1 cellular context compared by ENCODE assay signal in genomic region chr14:101808020-101808641, GRCh38.
TF ChIP-seq lines count a peak whose summit lies in the region.

No MANE protein-coding gene starts in this region.

TF ChIP-seq in K562, 482 proteins besides CTCF, POLR2A, EP300 and RAD21 (continued from another document and continues in another):
- TF ChIP-seq, protein P1, sequence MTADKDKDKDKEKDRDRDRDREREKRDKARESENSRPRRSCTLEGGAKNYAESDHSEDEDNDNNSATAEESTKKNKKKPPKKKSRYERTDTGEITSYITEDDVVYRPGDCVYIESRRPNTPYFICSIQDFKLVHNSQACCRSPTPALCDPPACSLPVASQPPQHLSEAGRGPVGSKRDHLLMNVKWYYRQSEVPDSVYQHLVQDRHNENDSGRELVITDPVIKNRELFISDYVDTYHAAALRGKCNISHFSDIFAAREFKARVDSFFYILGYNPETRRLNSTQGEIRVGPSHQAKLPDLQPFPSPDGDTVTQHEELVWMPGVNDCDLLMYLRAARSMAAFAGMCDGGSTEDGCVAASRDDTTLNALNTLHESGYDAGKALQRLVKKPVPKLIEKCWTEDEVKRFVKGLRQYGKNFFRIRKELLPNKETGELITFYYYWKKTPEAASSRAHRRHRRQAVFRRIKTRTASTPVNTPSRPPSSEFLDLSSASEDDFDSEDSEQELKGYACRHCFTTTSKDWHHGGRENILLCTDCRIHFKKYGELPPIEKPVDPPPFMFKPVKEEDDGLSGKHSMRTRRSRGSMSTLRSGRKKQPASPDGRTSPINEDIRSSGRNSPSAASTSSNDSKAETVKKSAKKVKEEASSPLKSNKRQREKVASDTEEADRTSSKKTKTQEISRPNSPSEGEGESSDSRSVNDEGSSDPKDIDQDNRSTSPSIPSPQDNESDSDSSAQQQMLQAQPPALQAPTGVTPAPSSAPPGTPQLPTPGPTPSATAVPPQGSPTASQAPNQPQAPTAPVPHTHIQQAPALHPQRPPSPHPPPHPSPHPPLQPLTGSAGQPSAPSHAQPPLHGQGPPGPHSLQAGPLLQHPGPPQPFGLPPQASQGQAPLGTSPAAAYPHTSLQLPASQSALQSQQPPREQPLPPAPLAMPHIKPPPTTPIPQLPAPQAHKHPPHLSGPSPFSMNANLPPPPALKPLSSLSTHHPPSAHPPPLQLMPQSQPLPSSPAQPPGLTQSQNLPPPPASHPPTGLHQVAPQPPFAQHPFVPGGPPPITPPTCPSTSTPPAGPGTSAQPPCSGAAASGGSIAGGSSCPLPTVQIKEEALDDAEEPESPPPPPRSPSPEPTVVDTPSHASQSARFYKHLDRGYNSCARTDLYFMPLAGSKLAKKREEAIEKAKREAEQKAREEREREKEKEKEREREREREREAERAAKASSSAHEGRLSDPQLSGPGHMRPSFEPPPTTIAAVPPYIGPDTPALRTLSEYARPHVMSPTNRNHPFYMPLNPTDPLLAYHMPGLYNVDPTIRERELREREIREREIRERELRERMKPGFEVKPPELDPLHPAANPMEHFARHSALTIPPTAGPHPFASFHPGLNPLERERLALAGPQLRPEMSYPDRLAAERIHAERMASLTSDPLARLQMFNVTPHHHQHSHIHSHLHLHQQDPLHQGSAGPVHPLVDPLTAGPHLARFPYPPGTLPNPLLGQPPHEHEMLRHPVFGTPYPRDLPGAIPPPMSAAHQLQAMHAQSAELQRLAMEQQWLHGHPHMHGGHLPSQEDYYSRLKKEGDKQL (CRISPR knock-in tag; IDR thresholded peaks at IDR 0.05; ENCODE audit: borderline replicate concordance): no peak
- TF ChIP-seq BHLHE40 (IDR thresholded peaks at IDR 0.05; ENCODE audit: low read length): 0 out of 2 replicates have a peak, but pooled peaks have one; percentile 18
- TF ChIP-seq NEUROD1 (IDR thresholded peaks at IDR 0.05; ENCODE audit: borderline replicate concordance, low read depth, low read length, partially characterized antibody): no peak
- TF ChIP-seq DDX20 (tag; IDR thresholded peaks at IDR 0.05; ENCODE audit: low read depth): no peak
- no peak for TF ChIP-seq MIER1 (IDR thresholded peaks at IDR 0.05; ENCODE audit: low read depth)
- TF ChIP-seq UBTF (IDR thresholded peaks at IDR 0.05; ENCODE audit: borderline replicate concordance in 1 of 2, low read depth in 2 of 2, low read length in 2 of 2): no peak
- TF ChIP-seq LARP7 (IDR thresholded peaks at IDR 0.05): no peak
- TF ChIP-seq EGR1 (conservative IDR thresholded peaks at IDR 0.05): peak; percentile 52
- TF ChIP-seq, protein P2, sequence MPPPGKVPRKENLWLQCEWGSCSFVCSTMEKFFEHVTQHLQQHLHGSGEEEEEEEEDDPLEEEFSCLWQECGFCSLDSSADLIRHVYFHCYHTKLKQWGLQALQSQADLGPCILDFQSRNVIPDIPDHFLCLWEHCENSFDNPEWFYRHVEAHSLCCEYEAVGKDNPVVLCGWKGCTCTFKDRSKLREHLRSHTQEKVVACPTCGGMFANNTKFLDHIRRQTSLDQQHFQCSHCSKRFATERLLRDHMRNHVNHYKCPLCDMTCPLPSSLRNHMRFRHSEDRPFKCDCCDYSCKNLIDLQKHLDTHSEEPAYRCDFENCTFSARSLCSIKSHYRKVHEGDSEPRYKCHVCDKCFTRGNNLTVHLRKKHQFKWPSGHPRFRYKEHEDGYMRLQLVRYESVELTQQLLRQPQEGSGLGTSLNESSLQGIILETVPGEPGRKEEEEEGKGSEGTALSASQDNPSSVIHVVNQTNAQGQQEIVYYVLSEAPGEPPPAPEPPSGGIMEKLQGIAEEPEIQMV (tag; conservative IDR thresholded peaks at IDR 0.05; ENCODE audit: low read depth): no peak
- no peak for TF ChIP-seq SMARCB1 (IDR thresholded peaks at IDR 0.05; ENCODE audit: insufficient read length, low read depth)
- TF ChIP-seq, protein P3, sequence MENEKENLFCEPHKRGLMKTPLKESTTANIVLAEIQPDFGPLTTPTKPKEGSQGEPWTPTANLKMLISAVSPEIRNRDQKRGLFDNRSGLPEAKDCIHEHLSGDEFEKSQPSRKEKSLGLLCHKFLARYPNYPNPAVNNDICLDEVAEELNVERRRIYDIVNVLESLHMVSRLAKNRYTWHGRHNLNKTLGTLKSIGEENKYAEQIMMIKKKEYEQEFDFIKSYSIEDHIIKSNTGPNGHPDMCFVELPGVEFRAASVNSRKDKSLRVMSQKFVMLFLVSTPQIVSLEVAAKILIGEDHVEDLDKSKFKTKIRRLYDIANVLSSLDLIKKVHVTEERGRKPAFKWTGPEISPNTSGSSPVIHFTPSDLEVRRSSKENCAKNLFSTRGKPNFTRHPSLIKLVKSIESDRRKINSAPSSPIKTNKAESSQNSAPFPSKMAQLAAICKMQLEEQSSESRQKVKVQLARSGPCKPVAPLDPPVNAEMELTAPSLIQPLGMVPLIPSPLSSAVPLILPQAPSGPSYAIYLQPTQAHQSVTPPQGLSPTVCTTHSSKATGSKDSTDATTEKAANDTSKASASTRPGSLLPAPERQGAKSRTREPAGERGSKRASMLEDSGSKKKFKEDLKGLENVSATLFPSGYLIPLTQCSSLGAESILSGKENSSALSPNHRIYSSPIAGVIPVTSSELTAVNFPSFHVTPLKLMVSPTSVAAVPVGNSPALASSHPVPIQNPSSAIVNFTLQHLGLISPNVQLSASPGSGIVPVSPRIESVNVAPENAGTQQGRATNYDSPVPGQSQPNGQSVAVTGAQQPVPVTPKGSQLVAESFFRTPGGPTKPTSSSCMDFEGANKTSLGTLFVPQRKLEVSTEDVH (IDR thresholded peaks at IDR 0.05; ENCODE audit: low read depth, partially characterized antibody): no peak
- TF ChIP-seq TGIF2 (CRISPR knock-in tag; IDR thresholded peaks at IDR 0.05): no peak
- no peak for TF ChIP-seq PHF8 (IDR thresholded peaks at IDR 0.05; ENCODE audit: borderline replicate concordance, low read length)
- no peak for TF ChIP-seq CC2D1A (IDR thresholded peaks at IDR 0.05)
- TF ChIP-seq CAMTA2 (CRISPR knock-in tag; conservative IDR thresholded peaks at IDR 0.05): no peak
- TF ChIP-seq, protein P4, sequence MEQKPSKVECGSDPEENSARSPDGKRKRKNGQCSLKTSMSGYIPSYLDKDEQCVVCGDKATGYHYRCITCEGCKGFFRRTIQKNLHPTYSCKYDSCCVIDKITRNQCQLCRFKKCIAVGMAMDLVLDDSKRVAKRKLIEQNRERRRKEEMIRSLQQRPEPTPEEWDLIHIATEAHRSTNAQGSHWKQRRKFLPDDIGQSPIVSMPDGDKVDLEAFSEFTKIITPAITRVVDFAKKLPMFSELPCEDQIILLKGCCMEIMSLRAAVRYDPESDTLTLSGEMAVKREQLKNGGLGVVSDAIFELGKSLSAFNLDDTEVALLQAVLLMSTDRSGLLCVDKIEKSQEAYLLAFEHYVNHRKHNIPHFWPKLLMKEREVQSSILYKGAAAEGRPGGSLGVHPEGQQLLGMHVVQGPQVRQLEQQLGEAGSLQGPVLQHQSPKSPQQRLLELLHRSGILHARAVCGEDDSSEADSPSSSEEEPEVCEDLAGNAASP (IDR thresholded peaks at IDR 0.05): no peak
- TF ChIP-seq, protein P5, sequence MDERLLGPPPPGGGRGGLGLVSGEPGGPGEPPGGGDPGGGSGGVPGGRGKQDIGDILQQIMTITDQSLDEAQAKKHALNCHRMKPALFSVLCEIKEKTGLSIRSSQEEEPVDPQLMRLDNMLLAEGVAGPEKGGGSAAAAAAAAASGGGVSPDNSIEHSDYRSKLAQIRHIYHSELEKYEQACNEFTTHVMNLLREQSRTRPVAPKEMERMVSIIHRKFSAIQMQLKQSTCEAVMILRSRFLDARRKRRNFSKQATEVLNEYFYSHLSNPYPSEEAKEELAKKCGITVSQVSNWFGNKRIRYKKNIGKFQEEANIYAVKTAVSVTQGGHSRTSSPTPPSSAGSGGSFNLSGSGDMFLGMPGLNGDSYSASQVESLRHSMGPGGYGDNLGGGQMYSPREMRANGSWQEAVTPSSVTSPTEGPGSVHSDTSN (CRISPR knock-in tag; IDR thresholded peaks at IDR 0.05; ENCODE audit: low read depth): no peak
- TF ChIP-seq, protein P5 (tag; conservative IDR thresholded peaks at IDR 0.05; ENCODE audit: low read depth): no peak
- TF ChIP-seq NUFIP1 (IDR thresholded peaks at IDR 0.05; ENCODE audit: partially characterized antibody): no peak
- TF ChIP-seq MAFG (tag; conservative IDR thresholded peaks at IDR 0.05): no peak
- TF ChIP-seq, protein P6, sequence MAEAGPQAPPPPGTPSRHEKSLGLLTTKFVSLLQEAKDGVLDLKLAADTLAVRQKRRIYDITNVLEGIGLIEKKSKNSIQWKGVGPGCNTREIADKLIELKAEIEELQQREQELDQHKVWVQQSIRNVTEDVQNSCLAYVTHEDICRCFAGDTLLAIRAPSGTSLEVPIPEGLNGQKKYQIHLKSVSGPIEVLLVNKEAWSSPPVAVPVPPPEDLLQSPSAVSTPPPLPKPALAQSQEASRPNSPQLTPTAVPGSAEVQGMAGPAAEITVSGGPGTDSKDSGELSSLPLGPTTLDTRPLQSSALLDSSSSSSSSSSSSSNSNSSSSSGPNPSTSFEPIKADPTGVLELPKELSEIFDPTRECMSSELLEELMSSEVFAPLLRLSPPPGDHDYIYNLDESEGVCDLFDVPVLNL (CRISPR knock-in tag; IDR thresholded peaks at IDR 0.05; ENCODE audit: low read depth): no peak
- 0 out of 2 replicates have a peak, but pooled peaks have one; percentile 5 for TF ChIP-seq CBFA2T3 (IDR thresholded peaks at IDR 0.05)
- TF ChIP-seq E2F1 (CRISPR knock-in tag; IDR thresholded peaks at IDR 0.05): no peak
- no peak for TF ChIP-seq SAP30 (IDR thresholded peaks at IDR 0.05; ENCODE audit: borderline replicate concordance, insufficient read depth, low read depth, low read length, poor library complexity, severe bottlenecking)
- no peak for TF ChIP-seq AFF1 (IDR thresholded peaks at IDR 0.05; ENCODE audit: low read depth in 1 of 2, partially characterized antibody in 2 of 2)
- no peak for TF ChIP-seq SNRNP70 (optimal IDR thresholded peaks at IDR 0.05; ENCODE audit: low read depth, low read length)
- no peak for TF ChIP-seq ZNF121 (CRISPR knock-in tag; conservative IDR thresholded peaks at IDR 0.05)
- TF ChIP-seq ZNF263 (CRISPR knock-in tag; IDR thresholded peaks at IDR 0.05; ENCODE audit: borderline replicate concordance): no peak
- no peak for TF ChIP-seq ZSCAN29 (IDR thresholded peaks at IDR 0.05)
